In the genomic region with DNA sequence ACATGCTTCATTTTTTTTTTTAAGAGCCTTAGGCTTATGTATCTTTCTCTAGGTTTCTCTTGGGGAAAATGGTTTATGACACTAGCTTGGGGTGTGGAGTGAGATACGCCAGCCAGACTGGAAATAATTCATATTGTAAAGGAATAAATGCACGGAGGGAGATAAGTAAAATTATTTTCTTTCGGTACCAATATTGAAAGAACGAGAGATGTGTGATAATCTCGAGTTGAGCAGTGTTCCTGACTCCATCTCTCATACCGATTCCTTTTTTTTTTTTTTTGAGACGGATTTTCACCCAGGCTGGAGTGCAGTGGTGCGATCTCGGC, we compare ENCODE assay signal across 1 cellular context.
TF ChIP-seq lines count a peak whose summit lies in the region.

No MANE protein-coding gene starts in this region.

TF ChIP-seq in HepG2, 621 proteins besides CTCF, POLR2A, EP300 and RAD21:
- TF ChIP-seq ZNF792 (CRISPR knock-in tag; IDR thresholded peaks at IDR 0.05) (no peak), RBM39 (IDR thresholded peaks at IDR 0.05; ENCODE audit: low read depth, low read length, poor library complexity, severe bottlenecking) (no peak), ZNF724P (CRISPR knock-in tag; IDR thresholded peaks at IDR 0.05; ENCODE audit: borderline replicate concordance) (no peak), SMYD3 (CRISPR knock-in tag; IDR thresholded peaks at IDR 0.05) (no peak), PHF21A (CRISPR knock-in tag; IDR thresholded peaks at IDR 0.05) (no peak), ARHGAP35 (CRISPR knock-in tag; IDR thresholded peaks at IDR 0.05; ENCODE audit: borderline replicate concordance) (no peak), FOSL1 (CRISPR knock-in tag; IDR thresholded peaks at IDR 0.05; ENCODE audit: borderline replicate concordance) (no peak)
- TF ChIP-seq, protein P1, sequence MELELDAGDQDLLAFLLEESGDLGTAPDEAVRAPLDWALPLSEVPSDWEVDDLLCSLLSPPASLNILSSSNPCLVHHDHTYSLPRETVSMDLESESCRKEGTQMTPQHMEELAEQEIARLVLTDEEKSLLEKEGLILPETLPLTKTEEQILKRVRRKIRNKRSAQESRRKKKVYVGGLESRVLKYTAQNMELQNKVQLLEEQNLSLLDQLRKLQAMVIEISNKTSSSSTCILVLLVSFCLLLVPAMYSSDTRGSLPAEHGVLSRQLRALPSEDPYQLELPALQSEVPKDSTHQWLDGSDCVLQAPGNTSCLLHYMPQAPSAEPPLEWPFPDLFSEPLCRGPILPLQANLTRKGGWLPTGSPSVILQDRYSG (CRISPR knock-in tag; IDR thresholded peaks at IDR 0.05), result no peak
